In genomic region chr7:143287321-143287934, GRCh38 we compare ENCODE assay signal across 8 cellular contexts. TPM values are rescaled to one million over a fixed set of nuclear protein-coding genes. Genes with fewer than 3 reads are reported as not detected.
DNase-seq lines count a peak whose midpoint lies in the region; ATAC-seq and TF ChIP-seq lines count a peak whose summit lies in the region.

No MANE protein-coding gene starts in this region.

- POLR2A ChIA-PET in activated naive CD8-positive, alpha-beta T cell treated with anti-CD3 and anti-CD28 coated beads, Interleukin-2, amount 10 ng/mL, durations not matched to agents 7 days and 5 days (lab: Charles Lee): interaction anchor here (0.6 to 2.4 kb wide), 24 partner anchors 8 to 97 kb away, joined by 3 to 29 read pairs (median 4); partner anchors contain the start of gene GSTK1

- H3K4me3 Mint-ChIP-seq in T-helper 1 cell treated with Interleukin-12 subunit alpha and Interleukin-12 subunit beta and Interleukin-4 antibody, amounts not matched to agents 30 μg/mL and 1 μg/mL, for 36 hours: peak overlapping the region; percentile 94
- H3K4me3 Mint-ChIP-seq in activated naive CD8-positive, alpha-beta T cell treated with anti-CD3 and anti-CD28 coated beads, Interleukin-2, amount 10 ng/mL, durations not matched to agents 7 days and 5 days: peak overlapping the region; percentile 85

- peaks cover 0 to 6% (median 0%) of the 10 kb centered on the region in 4 donors for H3K36me3 ChIP-seq in right lobe of liver
- peaks cover 12% of the 10 kb centered on the region for H3K36me3 ChIP-seq in suprapubic skin

- H3K36me3 Mint-ChIP-seq in T-helper 1 cell treated with Interleukin-12 subunit alpha and Interleukin-12 subunit beta and Interleukin-4 antibody, amounts not matched to agents 30 μg/mL and 1 μg/mL, for 36 hours (ENCODE audit: low read depth): peaks cover 31% of the 10 kb centered on the region
- H3K36me3 Mint-ChIP-seq in activated naive CD8-positive, alpha-beta T cell treated with anti-CD3 and anti-CD28 coated beads, Interleukin-2, amount 10 ng/mL, durations not matched to agents 7 days and 5 days: peaks cover 27% of the 10 kb centered on the region

- H3K9me3 ChIP-seq in right lobe of liver (no peaks in the 10 kb centered on the region), suprapubic skin (no peaks in the 10 kb centered on the region)

- TF ChIP-seq POLR2A in right lobe of liver (IDR thresholded peaks at IDR 0.05) (no peak), suprapubic skin (IDR thresholded peaks at IDR 0.05) (no peak), lower leg skin (IDR thresholded peaks at IDR 0.05) (no peak)

- TF ChIP-seq CTCF in right lobe of liver (IDR thresholded peaks at IDR 0.05) (no peak), suprapubic skin (IDR thresholded peaks at IDR 0.05) (no peak), lower leg skin (IDR thresholded peaks at IDR 0.05) (no peak)

- no peak for ATAC-seq in activated naive CD8-positive, alpha-beta T cell treated with anti-CD3 and anti-CD28 coated beads, Interleukin-2, amount 10 ng/mL, durations not matched to agents 7 days and 5 days (ENCODE audit: low read depth)
- ATAC-seq in right lobe of liver: no peak

- 67% methylated on average over 3 of the region's 17 CpGs for WGBS in right lobe of liver (ENCODE audit: insufficient coverage, low coverage, low lambda C conversion rate, missing lambda C conversion rate)
- WGBS in suprapubic skin: 58% methylated on average over 7 of the region's 17 CpGs
- WGBS in lower leg skin, 2 donors: 85 to 89% methylated on average over 17 of the region's 17 CpGs

- peak overlapping the region; percentile 93 for H3K27ac Mint-ChIP-seq in T-helper 1 cell treated with Interleukin-12 subunit alpha and Interleukin-12 subunit beta and Interleukin-4 antibody, amounts not matched to agents 30 μg/mL and 1 μg/mL, for 36 hours
- peak overlapping the region; percentile 92 for H3K27ac Mint-ChIP-seq in activated naive CD8-positive, alpha-beta T cell treated with anti-CD3 and anti-CD28 coated beads, Interleukin-2, amount 10 ng/mL, durations not matched to agents 7 days and 5 days

- peak overlapping the region; percentile 14 to 56 (median 40) for H3K27ac ChIP-seq in right lobe of liver
- H3K27ac ChIP-seq in suprapubic skin: peak overlapping the region; percentile 90

- TF ChIP-seq EP300 in suprapubic skin (IDR thresholded peaks at IDR 0.05): no peak

- H3K27me3 Mint-ChIP-seq in T-helper 1 cell treated with Interleukin-12 subunit alpha and Interleukin-12 subunit beta and Interleukin-4 antibody, amounts not matched to agents 30 μg/mL and 1 μg/mL, for 36 hours (ENCODE audit: low read depth): no peaks in the 10 kb centered on the region
- H3K27me3 Mint-ChIP-seq in activated naive CD8-positive, alpha-beta T cell treated with anti-CD3 and anti-CD28 coated beads, Interleukin-2, amount 10 ng/mL, durations not matched to agents 7 days and 5 days: no peaks in the 10 kb centered on the region

- no peaks in the 10 kb centered on the region for H3K27me3 ChIP-seq in right lobe of liver
- no peaks in the 10 kb centered on the region for H3K27me3 ChIP-seq in suprapubic skin

- intact Hi-C loops in right lobe of liver (cut with DNase I): no loop called here
- intact Hi-C loops in lower leg skin (cut with DNase I; ENCODE audit: low total_unique reads): no loop called here

- H3K4me3 ChIP-seq in right lobe of liver (peak overlapping the region; percentile 29 to 99 (median 98)), suprapubic skin (peak overlapping the region; percentile 84), lower leg skin (ENCODE audit: low read depth, poor library complexity, severe bottlenecking) (no peak overlapping the region)

- DNase-seq in T-helper 1 cell (no peak), right lobe of liver (no peak), suprapubic skin (ENCODE audit: low spot score in 2 of 2) (no peak), NCI-H748 treated with DMSO at 0.1 percent for 48 hours (lab: John Stamatoyannopoulos, UW) (no peak), NCI-H1092 treated with DMSO at 0.1 percent for 48 hours (lab: John Stamatoyannopoulos, UW) (no peak), lower leg skin (ENCODE audit: low spot score in 2 of 2) (no peak)
- DNase-seq in activated naive CD8-positive, alpha-beta T cell treated with anti-CD3 and anti-CD28 coated beads, Interleukin-2, amount 10 ng/mL, durations not matched to agents 7 days and 5 days: no peak

- peaks cover 10% of the 10 kb centered on the region for H3K9me3 Mint-ChIP-seq in T-helper 1 cell treated with Interleukin-12 subunit alpha and Interleukin-12 subunit beta and Interleukin-4 antibody, amounts not matched to agents 30 μg/mL and 1 μg/mL, for 36 hours
- H3K9me3 Mint-ChIP-seq in activated naive CD8-positive, alpha-beta T cell treated with anti-CD3 and anti-CD28 coated beads, Interleukin-2, amount 10 ng/mL, durations not matched to agents 7 days and 5 days: peaks cover 5% of the 10 kb centered on the region

- H3K4me1 ChIP-seq in right lobe of liver (peaks cover 0 to 39% (median 6%) of the 10 kb centered on the region in 4 donors), suprapubic skin (peaks cover 44% of the 10 kb centered on the region)

- peaks cover 51% of the 10 kb centered on the region for H3K4me1 Mint-ChIP-seq in T-helper 1 cell treated with Interleukin-12 subunit alpha and Interleukin-12 subunit beta and Interleukin-4 antibody, amounts not matched to agents 30 μg/mL and 1 μg/mL, for 36 hours (ENCODE audit: low read depth)
- H3K4me1 Mint-ChIP-seq in activated naive CD8-positive, alpha-beta T cell treated with anti-CD3 and anti-CD28 coated beads, Interleukin-2, amount 10 ng/mL, durations not matched to agents 7 days and 5 days: peaks cover 43% of the 10 kb centered on the region

RNA-seq across cellular contexts. Expression of gene CASP2, which starts 0.7 kb away (rescaled TPM):
- 10 to 100 TPM; 96.5 to 98.8 TPM for total RNA-seq in activated naive CD8-positive, alpha-beta T cell treated with anti-CD3 and anti-CD28 coated beads, Interleukin-2, amount 10 ng/mL, durations not matched to agents 7 days and 5 days
- total RNA-seq in right lobe of liver: 1 to 10 TPM; 5.3 to 8.7 (median 6.7) TPM
- total RNA-seq in suprapubic skin: 10 to 100 TPM; 13.7 to 36.5 (median 25.3) TPM
- total RNA-seq in lower leg skin: 10 to 100 TPM in 3 of 4 donors, 1 to 10 TPM in 1; 9.6 to 22.7 (median 16.0) TPM

RNA-seq across cellular contexts. Expression of gene TMEM139, which starts 2.7 kb away (rescaled TPM):
- 1 to 10 TPM; 1.1 TPM for total RNA-seq in activated naive CD8-positive, alpha-beta T cell treated with anti-CD3 and anti-CD28 coated beads, Interleukin-2, amount 10 ng/mL, durations not matched to agents 7 days and 5 days
- total RNA-seq in right lobe of liver: 10 to 100 TPM in 5 of 6 experiments, 1 to 10 TPM in 1; 7.0 to 20.8 (median 14.8) TPM
- total RNA-seq in suprapubic skin: 10 to 100 TPM in 2 of 4 donors, 1 to 10 TPM in 2; 3.3 to 11.0 (median 8.1) TPM
- total RNA-seq in lower leg skin: 10 to 100 TPM in 3 of 4 donors, 1 to 10 TPM in 1; 7.8 to 12.8 (median 11.6) TPM

RNA-seq across cellular contexts. Expression of gene GSTK1, which starts 24.2 kb away (rescaled TPM):
- total RNA-seq in activated naive CD8-positive, alpha-beta T cell treated with anti-CD3 and anti-CD28 coated beads, Interleukin-2, amount 10 ng/mL, durations not matched to agents 7 days and 5 days: 100 to 1,000 TPM; 355 to 368 TPM
- total RNA-seq in right lobe of liver: 100 to 1,000 TPM; 209 to 315 (median 257) TPM
- 100 to 1,000 TPM; 136 to 177 (median 166) TPM for total RNA-seq in suprapubic skin
- total RNA-seq in lower leg skin: 100 to 1,000 TPM in 3 of 4 donors, 10 to 100 TPM in 1; 97.0 to 180 (median 139) TPM

RNA-seq across cellular contexts. Expression of gene CLCN1, which starts 28.5 kb away (rescaled TPM):
- under 1 TPM in 1 of 2 experiments, not detected in 1; 0.08 TPM for total RNA-seq in activated naive CD8-positive, alpha-beta T cell treated with anti-CD3 and anti-CD28 coated beads, Interleukin-2, amount 10 ng/mL, durations not matched to agents 7 days and 5 days
- total RNA-seq in right lobe of liver (not detected), suprapubic skin (under 1 TPM in 1 of 4 donors, not detected in 3; 0.64 TPM), lower leg skin (not detected)
